16 cellular contexts compared by ENCODE assay signal in genomic region chr13:110408286-110408685, GRCh38.
DNase-seq lines count a peak whose midpoint lies in the region; FAIRE-seq and TF ChIP-seq lines count a peak whose summit lies in the region.
"Had no signal": no experiment of that assay in that cellular context is flagged by ENCODE, and none has a peak within 500 bp of the region (broad histone marks: within the 10 kb centered on the region; RNA-seq: fewer than 3 reads in every experiment).

No MANE protein-coding gene starts in this region.

- H3K4me1 Mint-ChIP-seq in mesothelial cell of epicardium (peaks cover 68% of the 10 kb centered on the region), progenitor cell of endocrine pancreas (ENCODE audit: low read depth) (peaks cover 3% of the 10 kb centered on the region)

- no peaks in the 10 kb centered on the region for H3K36me3 ChIP-seq in Peyer's patch
- peaks cover 0 to 3% (median 0%) of the 10 kb centered on the region in 3 donors for H3K36me3 ChIP-seq in tibial artery

- TF ChIP-seq CTCF in Peyer's patch (IDR thresholded peaks at IDR 0.05) (no peak), mesothelial cell of epicardium (IDR thresholded peaks at IDR 0.05; ENCODE audit: unreplicated experiment) (no peak), tibial artery (IDR thresholded peaks at IDR 0.05) (no peak), progenitor cell of endocrine pancreas (IDR thresholded peaks at IDR 0.05; ENCODE audit: unreplicated experiment) (no peak)

- no peaks in the 10 kb centered on the region for H3K9me3 Mint-ChIP-seq in mesothelial cell of epicardium
- no peaks in the 10 kb centered on the region for H3K9me3 Mint-ChIP-seq in progenitor cell of endocrine pancreas (ENCODE audit: low read depth)
- H3K9me3 Mint-ChIP-seq: activated CD8-positive, alpha-beta T cell treated with anti-CD3 and anti-CD28 coated beads for 36 hours; activated T-helper 17 cell treated with anti-CD3 and anti-CD28 coated beads, Interleukin-2, amount 50 U/mL, for 72 hours; nephron progenitor cell had no signal

- DNase-seq in Peyer's patch (no peak), dermis microvascular lymphatic vessel endothelial cell (ENCODE audit: low read depth in 2 of 2) (peak; percentile 59 to 83), mesothelial cell of epicardium (ENCODE audit: low spot score in 2 of 2, unreplicated experiment in 2 of 2) (no peak), tibial artery (no peak), NCI-H1436 (lab: John Stamatoyannopoulos, UW) (no peak), progenitor cell of endocrine pancreas (ENCODE audit: low spot score, unreplicated experiment) (no peak), HTR-8/SVneo (ENCODE audit: insufficient read length, low spot score) (no peak), T-helper 1 cell (no peak)
- DNase-seq: activated CD8-positive, alpha-beta T cell treated with anti-CD3 and anti-CD28 coated beads for 36 hours; DMS79; NCI-H1092; nephron progenitor cell had no signal

- H3K27me3 ChIP-seq in Peyer's patch (no peaks in the 10 kb centered on the region), tibial artery (no peaks in the 10 kb centered on the region)

- H3K27ac ChIP-seq in Peyer's patch (peak overlapping the region; percentile 22 to 49 (median 38)), tibial artery (peak overlapping the region; percentile 87 to 88)
- H3K27ac ChIP-seq: C4-2B had no signal

- H3K4me3 Mint-ChIP-seq in mesothelial cell of epicardium (no peak overlapping the region), progenitor cell of endocrine pancreas (ENCODE audit: low read depth) (no peak overlapping the region)
- H3K4me3 Mint-ChIP-seq: activated CD8-positive, alpha-beta T cell treated with anti-CD3 and anti-CD28 coated beads for 36 hours; activated T-helper 17 cell treated with anti-CD3 and anti-CD28 coated beads, Interleukin-2, amount 50 U/mL, for 72 hours had no signal

- intact Hi-C loops in tibial artery (cut with DNase I; ENCODE audit: low total_unique reads) = no loop called here

- peaks cover 0 to 20% (median 0%) of the 10 kb centered on the region in 4 donors for H3K4me1 ChIP-seq in Peyer's patch
- peaks cover 0 to 97% (median 76%) of the 10 kb centered on the region in 4 donors for H3K4me1 ChIP-seq in tibial artery

- peak overlapping the region; percentile 15 for H3K27ac Mint-ChIP-seq in mesothelial cell of epicardium
- H3K27ac Mint-ChIP-seq in progenitor cell of endocrine pancreas = no peak overlapping the region
- H3K27ac Mint-ChIP-seq: activated CD8-positive, alpha-beta T cell treated with anti-CD3 and anti-CD28 coated beads for 36 hours; activated T-helper 17 cell treated with anti-CD3 and anti-CD28 coated beads, Interleukin-2, amount 50 U/mL, for 72 hours had no signal

- H3K4me3 ChIP-seq in Peyer's patch (no peak overlapping the region), tibial artery (no peak overlapping the region)

- peaks cover 8% of the 10 kb centered on the region for H3K36me3 Mint-ChIP-seq in mesothelial cell of epicardium
- H3K36me3 Mint-ChIP-seq in progenitor cell of endocrine pancreas (ENCODE audit: insufficient read depth) = peaks cover 3% of the 10 kb centered on the region

- H3K9me3 ChIP-seq in Peyer's patch (no peaks in the 10 kb centered on the region), tibial artery (no peaks in the 10 kb centered on the region)

- H3K27me3 Mint-ChIP-seq in mesothelial cell of epicardium (ENCODE audit: low read depth) (no peaks in the 10 kb centered on the region), progenitor cell of endocrine pancreas (no peaks in the 10 kb centered on the region)

- TF ChIP-seq POLR2A in Peyer's patch (IDR thresholded peaks at IDR 0.05) = no peak

- FAIRE-seq in HTR-8/SVneo (lab: Jason Lieb, UNC) = no peak
- FAIRE-seq: colon, H54 had no signal

Comparison
In these comparisons a context has a peak if more than half of its experiments do, and no peak if none do; other contexts are left out.
1. DNase-seq: peak in dermis microvascular lymphatic vessel endothelial cell (2 of 2); none in Peyer's patch (0 of 3), mesothelial cell of epicardium (0 of 2), tibial artery (0 of 2), NCI-H1436 (single experiment), progenitor cell of endocrine pancreas (single experiment), HTR-8/SVneo (single experiment) and T-helper 1 cell (0 of 5).